ENCODE assay signal across 8 cellular contexts in the genomic region with DNA sequence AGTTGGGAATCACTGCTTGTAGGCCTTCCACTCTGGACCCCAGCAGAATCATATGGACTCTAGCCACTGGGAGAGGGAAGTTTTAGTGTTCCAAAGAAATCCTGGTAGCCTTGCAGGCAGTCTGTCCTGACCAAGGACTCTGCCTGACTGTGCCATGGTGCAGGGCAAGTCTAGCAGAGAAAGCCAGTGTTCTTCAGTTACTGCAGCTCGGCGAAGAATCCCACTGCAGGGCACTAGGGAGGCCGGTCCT. TPM values are rescaled to one million over a fixed set of nuclear protein-coding genes. Genes with fewer than 3 reads are reported as not detected.
A peak's percentile ranks its signal among the peaks of the same experiment; 100 is the strongest.
DNase-seq lines count a peak whose midpoint lies in the region; ATAC-seq, FAIRE-seq and TF ChIP-seq lines count a peak whose summit lies in the region.

No MANE protein-coding gene starts in this region.

- peak; percentile 52 for ATAC-seq in left ventricle myocardium superior

- FAIRE-seq in small intestine (lab: Jason Lieb, UNC) = no peak

- intact Hi-C loops in left ventricle myocardium superior (cut with micrococcal nuclease) = no loop called here

- peaks cover 5 to 11% of the 10 kb centered on the region in 2 donors for H3K4me1 ChIP-seq in small intestine (ENCODE audit: control insufficient read depth in 2 of 2, insufficient read depth in 1 of 2, low read depth in 1 of 2, low read length in 1 of 2)

- peaks cover 23% of the 10 kb centered on the region for H3K36me3 Mint-ChIP-seq in T-helper 2 cell treated with Interferon-gamma antibody and Interleukin-4, amounts not matched to agents 5 μg/mL and 100 μg/mL, for 36 hours (ENCODE audit: low read depth)

- H3K27me3 ChIP-seq in WERI-Rb-1 (ENCODE audit: insufficient read depth, low read depth, severe bottlenecking) = no peaks in the 10 kb centered on the region
- no peaks in the 10 kb centered on the region for H3K27me3 ChIP-seq in small intestine (ENCODE audit: control insufficient read depth in 2 of 2, insufficient read depth in 2 of 2, low read length in 2 of 2)

- H3K4me3 Mint-ChIP-seq in T-helper 2 cell treated with Interferon-gamma antibody and Interleukin-4, amounts not matched to agents 5 μg/mL and 100 μg/mL, for 36 hours = peak overlapping the region; percentile 78

- H3K27ac Mint-ChIP-seq in T-helper 2 cell treated with Interferon-gamma antibody and Interleukin-4, amounts not matched to agents 5 μg/mL and 100 μg/mL, for 36 hours = peak overlapping the region; percentile 60

- TF ChIP-seq CTCF in WERI-Rb-1 (IDR thresholded peaks at IDR 0.05; ENCODE audit: low read depth, low read length) = no peak

- no peaks in the 10 kb centered on the region for H3K27me3 Mint-ChIP-seq in T-helper 2 cell treated with Interferon-gamma antibody and Interleukin-4, amounts not matched to agents 5 μg/mL and 100 μg/mL, for 36 hours (ENCODE audit: low read depth)

- H3K9me3 ChIP-seq in WERI-Rb-1 (ENCODE audit: severe bottlenecking) (no peaks in the 10 kb centered on the region), small intestine (ENCODE audit: control insufficient read depth, low read depth) (no peaks in the 10 kb centered on the region)

- 2 to 6% (median 5%) methylated on average over 3 of the region's 3 CpGs for WGBS in small intestine, 3 donors

- H3K9me3 Mint-ChIP-seq in T-helper 2 cell treated with Interferon-gamma antibody and Interleukin-4, amounts not matched to agents 5 μg/mL and 100 μg/mL, for 36 hours = no peaks in the 10 kb centered on the region

- no peak for DNase-seq in T-helper 2 cell treated with Interferon-gamma antibody and Interleukin-4, amounts not matched to agents 5 μg/mL and 100 μg/mL, for 36 hours (ENCODE audit: low spot score)
- DNase-seq in T-helper 2 cell (no peak), WERI-Rb-1 (no peak), left ventricle myocardium superior (no peak), small intestine (no peak), GOT3 (lab: John Stamatoyannopoulos, UW) (no peak), activated gamma-delta T cell treated with Interleukin-2 at 50 U/mL for 16 hours (no peak)
- DNase-seq in effector CD8-positive, alpha-beta T cell (lab: John Stamatoyannopoulos, UW) = no peak

- H3K36me3 ChIP-seq in WERI-Rb-1 (no peaks in the 10 kb centered on the region), small intestine (ENCODE audit: control insufficient read depth in 2 of 2, insufficient read depth in 2 of 2, low read length in 2 of 2) (no peaks in the 10 kb centered on the region)

- H3K27ac ChIP-seq in WERI-Rb-1 (no peak overlapping the region), small intestine (ENCODE audit: low read depth in 1 of 2, low read length in 1 of 2) (peak overlapping the region; percentile 0 to 32)

- H3K4me1 Mint-ChIP-seq in T-helper 2 cell treated with Interferon-gamma antibody and Interleukin-4, amounts not matched to agents 5 μg/mL and 100 μg/mL, for 36 hours (ENCODE audit: low read depth) = peaks cover 40% of the 10 kb centered on the region

- H3K4me3 ChIP-seq in WERI-Rb-1 (ENCODE audit: low read depth, low read length) (peak overlapping the region; percentile 42), small intestine (ENCODE audit: low read depth in 1 of 2, low read length in 2 of 2) (peak overlapping the region in 1 of 2 donors; percentile 53)

RNA-seq across cellular contexts. Expression of a gene that starts 20.3 kb away (rescaled TPM):
- total RNA-seq in left ventricle myocardium superior = 121 TPM
- 100 to 1,000 TPM in 1 of 3 donors, 10 to 100 TPM in 2; 63.1 to 128 (median 72.7) TPM for polyA plus RNA-seq in small intestine
